ENCODE assay signal across 32 cellular contexts in genomic region chr22:40789131-40789530, GRCh38.
"Had no signal": no experiment of that assay in that cellular context is flagged by ENCODE, and none has a peak within 500 bp of the region (broad histone marks: within the 10 kb centered on the region; RNA-seq: fewer than 3 reads in every experiment).

No MANE protein-coding gene starts in this region.

- H3K27me3 ChIP-seq: ascending aorta, cardiac muscle cell had no signal

- H3K9me3 ChIP-seq: ascending aorta had no signal

- H3K4me3 ChIP-seq: ascending aorta, cardiac muscle cell had no signal

- H3K27ac ChIP-seq: ascending aorta, cardiac muscle cell, VCaP had no signal

- H3K4me1 ChIP-seq: ascending aorta had no signal

- DNase-seq: activated CD4-positive, alpha-beta memory T cell treated with anti-CD3 and anti-CD28 coated beads, Interleukin-2, amount 10 ng/mL, durations not matched to agents 7 days and 5 days; activated CD4-positive, alpha-beta T cell treated with anti-CD3 and anti-CD28 coated beads for 1 hour; activated CD4-positive, alpha-beta T cell treated with anti-CD3 and anti-CD28 coated beads for 36 hours; activated CD4-positive, alpha-beta T cell treated with anti-CD3 and anti-CD28 coated beads for 48 hours; activated CD4-positive, alpha-beta T cell treated with anti-CD3 and anti-CD28 coated beads, Interleukin-2, amount 10 ng/mL, durations not matched to agents 7 days and 5 days; activated CD4-positive, alpha-beta T cell treated with anti-CD3 and anti-CD28 coated beads, Interleukin-2, amount 50 U/mL, for 48 hours; activated CD4-positive, CD25-positive, alpha-beta regulatory T cell; activated CD8-positive, alpha-beta memory T cell treated with anti-CD3 and anti-CD28 coated beads for 24 hours; activated CD8-positive, alpha-beta memory T cell treated with anti-CD3 and anti-CD28 coated beads, Interleukin-2, amount 10 ng/mL, durations not matched to agents 7 days and 5 days; activated CD8-positive, alpha-beta memory T cell treated with anti-CD3 and anti-CD28 coated beads, Interleukin-2, amount 50 U/mL, for 48 hours; activated CD8-positive, alpha-beta T cell treated with anti-CD3 and anti-CD28 coated beads, Interleukin-2, amount 10 ng/mL, durations not matched to agents 7 days and 5 days; activated effector memory CD4-positive, alpha-beta T cell treated with Interleukin-2 at 50 U/mL for 16 hours; activated gamma-delta T cell; activated naive CD4-positive, alpha-beta T cell treated with anti-CD3 and anti-CD28 coated beads, Interleukin-2, amount 10 ng/mL, durations not matched to agents 7 days and 5 days; activated naive CD4-positive, alpha-beta T cell treated with Interleukin-2 at 50 U/mL for 16 hours; activated naive CD8-positive, alpha-beta T cell treated with anti-CD3 and anti-CD28 coated beads, Interleukin-2, amount 10 ng/mL, durations not matched to agents 7 days and 5 days; activated naive CD8-positive, alpha-beta T cell treated with anti-CD3 and anti-CD28 coated beads, Interleukin-2, amount 50 U/mL, for 24 hours; activated T-cell treated with anti-CD3 and anti-CD28 coated beads, Interleukin-2, amount 50 U/mL, for 24 hours; activated T-cell treated with anti-CD3 and anti-CD28 coated beads, Interleukin-2, amount 50 U/mL, for 48 hours; amygdala; anterior cingulate cortex; caudate nucleus; cerebellar nuclear complex; T-helper 1 cell; T-helper 2 cell; T1000 had no signal

- ATAC-seq: activated CD4-positive, alpha-beta T cell treated with anti-CD3 and anti-CD28 coated beads for 36 hours; activated CD4-positive, CD25-positive, alpha-beta regulatory T cell treated with anti-CD3 and anti-CD28 coated beads, Interleukin-2, amount 50 U/mL, for 24 hours; activated CD8-positive, alpha-beta memory T cell treated with anti-CD3 and anti-CD28 coated beads, Interleukin-2, amount 10 ng/mL, durations not matched to agents 7 days and 5 days; activated CD8-positive, alpha-beta T cell treated with anti-CD3 and anti-CD28 coated beads, Interleukin-2, amount 10 ng/mL, durations not matched to agents 7 days and 5 days; activated naive CD8-positive, alpha-beta T cell treated with anti-CD3 and anti-CD28 coated beads, Interleukin-2, amount 50 U/mL, for 24 hours had no signal

- FAIRE-seq: bronchial epithelial cell, TTC549 had no signal
